12 cellular contexts compared by ENCODE assay signal in genomic region chr15:89136818-89137772, GRCh38. TPM values are rescaled to one million over a fixed set of nuclear protein-coding genes. Genes with fewer than 3 reads are reported as not detected.
DNase-seq lines count a peak whose midpoint lies in the region; ATAC-seq and TF ChIP-seq lines count a peak whose summit lies in the region.
"Had no signal": no experiment of that assay in that cellular context is flagged by ENCODE, and none has a peak within 500 bp of the region (broad histone marks: within the 10 kb centered on the region; RNA-seq: fewer than 3 reads in every experiment).

No MANE protein-coding gene starts in this region.

- no peak overlapping the region for H3K4me3 ChIP-seq in esophagus squamous epithelium
- no peak overlapping the region for H3K4me3 ChIP-seq in aorta (ENCODE audit: low read length in 2 of 2)
- H3K4me3 ChIP-seq: GM12878 had no signal

- H3K36me3 Mint-ChIP-seq in activated naive CD4-positive, alpha-beta T cell treated with anti-CD3 and anti-CD28 coated beads, Interleukin-2, amount 50 U/mL, for 24 hours = peaks cover 18% of the 10 kb centered on the region
- peaks cover 14% of the 10 kb centered on the region for H3K36me3 Mint-ChIP-seq in natural killer cell treated with Interleukin-12 subunit alpha and Interleukin-12 subunit beta and Interleukin-15 and Interleukin-18, amount 100 ng/mL, for 72 hours

- peak; percentile 77 to 86 for ATAC-seq in natural killer cell treated with Interleukin-12 subunit alpha and Interleukin-12 subunit beta and Interleukin-15 and Interleukin-18, amount 100 ng/mL, for 72 hours
- ATAC-seq in aorta (ENCODE audit: low FRiP score) (peak; percentile 23), GM18520 (IDR thresholded peaks at IDR 0.05; ENCODE audit: unreplicated experiment) (no peak), GM19351 (IDR thresholded peaks at IDR 0.05; ENCODE audit: unreplicated experiment) (no peak), HG02678 (IDR thresholded peaks at IDR 0.05; ENCODE audit: unreplicated experiment) (no peak)
- ATAC-seq: GM12878 had no signal

- no peaks in the 10 kb centered on the region for H3K9me3 ChIP-seq in esophagus squamous epithelium
- H3K9me3 ChIP-seq in aorta (ENCODE audit: control insufficient read depth, low read length) = no peaks in the 10 kb centered on the region

- no peak for DNase-seq in activated naive CD4-positive, alpha-beta T cell treated with Interleukin-2 at 50 U/mL for 16 hours
- DNase-seq in esophagus squamous epithelium (lab: John Stamatoyannopoulos, UW) (no peak), aorta (no peak)
- DNase-seq in natural killer cell treated with Interleukin-12 subunit alpha and Interleukin-12 subunit beta and Interleukin-15 and Interleukin-18, amount 100 ng/mL, for 72 hours (ENCODE audit: low spot score) = peak; percentile 75
- DNase-seq: islet precursor cell; NCI-H446 treated with DMSO at 0.1 percent for 48 hours; stimulated activated CD4-positive, alpha-beta T cell treated with anti-CD3 and anti-CD28 coated beads, Interleukin-4, amount 100 ng/mL, for 1 hour had no signal

- WGBS in esophagus squamous epithelium, 2 donors = 69 to 71% methylated on average over 11 of the region's 11 CpGs
- WGBS in aorta, 2 donors = 23 to 29% methylated on average over 11 of the region's 11 CpGs

- peaks cover 0 to 58% (median 27%) of the 10 kb centered on the region in 3 donors for H3K4me1 ChIP-seq in esophagus squamous epithelium
- H3K4me1 ChIP-seq in aorta (ENCODE audit: control insufficient read depth in 1 of 2, insufficient read depth in 2 of 2, low read length in 2 of 2) = peaks cover 3 to 11% of the 10 kb centered on the region in 2 donors

- H3K4me3 Mint-ChIP-seq in activated naive CD4-positive, alpha-beta T cell treated with anti-CD3 and anti-CD28 coated beads, Interleukin-2, amount 50 U/mL, for 24 hours = no peak overlapping the region
- peak overlapping the region; percentile 82 for H3K4me3 Mint-ChIP-seq in natural killer cell treated with Interleukin-12 subunit alpha and Interleukin-12 subunit beta and Interleukin-15 and Interleukin-18, amount 100 ng/mL, for 72 hours

- TF ChIP-seq CTCF in esophagus squamous epithelium (IDR thresholded peaks at IDR 0.05) = no peak

- intact Hi-C loops in esophagus squamous epithelium (cut with DNase I) = no loop called here
- intact Hi-C loops in aorta (cut with DNase I) = loop anchor here (5.0 kb wide), 2 partner anchors 35 kb away; no protein-coding TSS in a partner anchor

- peak overlapping the region; percentile 34 to 77 (median 76) for H3K27ac ChIP-seq in esophagus squamous epithelium
- peak overlapping the region; percentile 73 to 100 for H3K27ac ChIP-seq in aorta (ENCODE audit: low read depth in 1 of 2, low read length in 2 of 2)

- H3K36me3 ChIP-seq in esophagus squamous epithelium (peaks cover 0 to 34% (median 0%) of the 10 kb centered on the region in 3 donors), aorta (ENCODE audit: control insufficient read depth in 1 of 2, insufficient read depth in 2 of 2, low read length in 1 of 2) (no peaks in the 10 kb centered on the region)

- no peaks in the 10 kb centered on the region for H3K27me3 ChIP-seq in esophagus squamous epithelium
- H3K27me3 ChIP-seq in aorta (ENCODE audit: control insufficient read depth in 1 of 2, insufficient read depth in 2 of 2, low read length in 1 of 2) = no peaks in the 10 kb centered on the region

- peaks cover 35% of the 10 kb centered on the region for H3K4me1 Mint-ChIP-seq in activated naive CD4-positive, alpha-beta T cell treated with anti-CD3 and anti-CD28 coated beads, Interleukin-2, amount 50 U/mL, for 24 hours
- H3K4me1 Mint-ChIP-seq in natural killer cell treated with Interleukin-12 subunit alpha and Interleukin-12 subunit beta and Interleukin-15 and Interleukin-18, amount 100 ng/mL, for 72 hours (ENCODE audit: low read depth in 2 of 2) = peaks cover 53 to 78% of the 10 kb centered on the region in 2 donors

- H3K27me3 Mint-ChIP-seq in activated naive CD4-positive, alpha-beta T cell treated with anti-CD3 and anti-CD28 coated beads, Interleukin-2, amount 50 U/mL, for 24 hours = no peaks in the 10 kb centered on the region
- no peaks in the 10 kb centered on the region for H3K27me3 Mint-ChIP-seq in natural killer cell treated with Interleukin-12 subunit alpha and Interleukin-12 subunit beta and Interleukin-15 and Interleukin-18, amount 100 ng/mL, for 72 hours

- H3K9me3 Mint-ChIP-seq in activated naive CD4-positive, alpha-beta T cell treated with anti-CD3 and anti-CD28 coated beads, Interleukin-2, amount 50 U/mL, for 24 hours = no peaks in the 10 kb centered on the region
- H3K9me3 Mint-ChIP-seq in natural killer cell treated with Interleukin-12 subunit alpha and Interleukin-12 subunit beta and Interleukin-15 and Interleukin-18, amount 100 ng/mL, for 72 hours = no peaks in the 10 kb centered on the region

- no peak for TF ChIP-seq POLR2A in esophagus squamous epithelium (IDR thresholded peaks at IDR 0.05)

- H3K27ac Mint-ChIP-seq in activated naive CD4-positive, alpha-beta T cell treated with anti-CD3 and anti-CD28 coated beads, Interleukin-2, amount 50 U/mL, for 24 hours = peak overlapping the region; percentile 59
- H3K27ac Mint-ChIP-seq in natural killer cell treated with Interleukin-12 subunit alpha and Interleukin-12 subunit beta and Interleukin-15 and Interleukin-18, amount 100 ng/mL, for 72 hours = peak overlapping the region in 1 of 2 donors; percentile 95

RNA-seq across cellular contexts. Expression of gene ABHD2, which starts 48.8 kb away (rescaled TPM):
- total RNA-seq in esophagus squamous epithelium (10 to 100 TPM; 31.0 to 49.3 (median 35.3) TPM), aorta (100 to 1,000 TPM; 135 to 221 TPM)
- total RNA-seq in natural killer cell treated with Interleukin-12 subunit alpha and Interleukin-12 subunit beta and Interleukin-15 and Interleukin-18, amount 100 ng/mL, for 72 hours = 100 to 1,000 TPM; 130 to 214 TPM
- 10 to 100 TPM in 1 of 2 donors, 1 to 10 TPM in 1; 9.1 to 29.9 TPM for polyA plus RNA-seq in aorta

Comparison
In these comparisons a context has a peak if more than half of its experiments do, and no peak if none do; other contexts are left out.
1. ATAC-seq: peak in natural killer cell treated with Interleukin-12 subunit alpha and Interleukin-12 subunit beta and Interleukin-15 and Interleukin-18, amount 100 ng/mL, for 72 hours (2 of 2) and aorta (single experiment); none in GM18520 (single experiment), GM19351 (single experiment) and HG02678 (single experiment).